1 cellular context compared by ENCODE assay signal in the genomic region with DNA sequence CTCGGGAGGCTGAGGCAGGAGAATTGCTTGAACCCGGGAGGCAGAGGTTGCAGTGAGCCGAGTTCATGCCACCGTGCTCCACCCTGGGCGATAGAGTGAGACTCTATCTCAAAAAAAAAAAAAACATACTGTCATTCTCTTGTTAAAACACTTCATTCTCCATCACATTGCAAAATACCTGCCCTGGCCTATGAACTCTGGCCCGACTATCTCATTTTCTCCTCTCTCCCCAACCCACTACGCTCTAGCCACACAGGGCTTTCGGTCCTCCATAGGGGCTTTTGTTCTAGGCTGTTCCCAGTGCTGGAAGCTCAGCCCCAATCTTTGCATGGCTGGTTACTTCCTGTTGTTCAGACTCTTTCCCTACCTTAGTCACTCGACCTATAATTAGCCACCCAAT.
A peak's percentile ranks its signal among the peaks of the same experiment; 100 is the strongest.
TF ChIP-seq lines count a peak whose summit lies in the region.

No MANE protein-coding gene starts in this region.

TF ChIP-seq in HepG2, 621 proteins besides CTCF, POLR2A, EP300 and RAD21 (continued from another document and continues in another):
- TF ChIP-seq MIXL1 (CRISPR knock-in tag; IDR thresholded peaks at IDR 0.05) (no peak), POGZ (CRISPR knock-in tag; IDR thresholded peaks at IDR 0.05) (0 out of 2 replicates have a peak, but pooled peaks have one; percentile 41), ZBTB44 (CRISPR knock-in tag; IDR thresholded peaks at IDR 0.05) (no peak), NFIB (CRISPR knock-in tag; IDR thresholded peaks at IDR 0.05; ENCODE audit: borderline replicate concordance) (no peak), HOMEZ (CRISPR knock-in tag; IDR thresholded peaks at IDR 0.05; ENCODE audit: low read depth) (0 out of 2 replicates have a peak, but pooled peaks have one; percentile 19), ZSCAN20 (CRISPR knock-in tag; IDR thresholded peaks at IDR 0.05; ENCODE audit: borderline replicate concordance) (no peak), ZNF296 (CRISPR knock-in tag; conservative IDR thresholded peaks at IDR 0.05) (no peak), ZNF7 (CRISPR knock-in tag; IDR thresholded peaks at IDR 0.05) (no peak), ZNF121 (CRISPR knock-in tag; IDR thresholded peaks at IDR 0.05) (no peak), ZNF556 (CRISPR knock-in tag; IDR thresholded peaks at IDR 0.05; ENCODE audit: borderline replicate concordance) (no peak), ZNF543 (CRISPR knock-in tag; IDR thresholded peaks at IDR 0.05) (no peak), ZKSCAN1 (IDR thresholded peaks at IDR 0.05; ENCODE audit: low read length) (no peak), U2AF2 (IDR thresholded peaks at IDR 0.05; ENCODE audit: low read depth, low read length) (no peak), ZKSCAN8 (CRISPR knock-in tag; IDR thresholded peaks at IDR 0.05; ENCODE audit: borderline replicate concordance) (no peak), GRHL1 (CRISPR knock-in tag; conservative IDR thresholded peaks at IDR 0.05) (no peak), SNAI1 (CRISPR knock-in tag; IDR thresholded peaks at IDR 0.05; ENCODE audit: borderline replicate concordance) (no peak), ATF7 (IDR thresholded peaks at IDR 0.05) (no peak), ATF7 (CRISPR knock-in tag; IDR thresholded peaks at IDR 0.05) (no peak), ISL2 (CRISPR knock-in tag; IDR thresholded peaks at IDR 0.05) (no peak), NPAS2 (CRISPR knock-in tag; IDR thresholded peaks at IDR 0.05; ENCODE audit: borderline replicate concordance) (no peak), ZNF562 (CRISPR knock-in tag; IDR thresholded peaks at IDR 0.05; ENCODE audit: borderline replicate concordance) (no peak), NAIF1 (CRISPR knock-in tag; IDR thresholded peaks at IDR 0.05; ENCODE audit: borderline replicate concordance) (no peak), ZNF776 (CRISPR knock-in tag; IDR thresholded peaks at IDR 0.05) (no peak), ONECUT2 (CRISPR knock-in tag; IDR thresholded peaks at IDR 0.05) (no peak), HOXA7 (CRISPR knock-in tag; IDR thresholded peaks at IDR 0.05) (no peak), HNRNPLL (IDR thresholded peaks at IDR 0.05; ENCODE audit: low read depth, low read length, poor library complexity, severe bottlenecking) (no peak), TCF7 (IDR thresholded peaks at IDR 0.05; ENCODE audit: low read depth) (no peak), ZNF674 (CRISPR knock-in tag; IDR thresholded peaks at IDR 0.05; ENCODE audit: low read depth) (no peak), ZNF256 (CRISPR knock-in tag; conservative IDR thresholded peaks at IDR 0.05) (no peak), NFYC (CRISPR knock-in tag; IDR thresholded peaks at IDR 0.05) (no peak), ZNF232 (CRISPR knock-in tag; IDR thresholded peaks at IDR 0.05; ENCODE audit: borderline replicate concordance) (no peak), HOXA9 (CRISPR knock-in tag; IDR thresholded peaks at IDR 0.05; ENCODE audit: borderline replicate concordance) (no peak), ZNF33B (CRISPR knock-in tag; IDR thresholded peaks at IDR 0.05) (no peak), MXD3 (CRISPR knock-in tag; IDR thresholded peaks at IDR 0.05) (no peak), ZFP82 (CRISPR knock-in tag; IDR thresholded peaks at IDR 0.05; ENCODE audit: borderline replicate concordance) (no peak), ZKSCAN5 (CRISPR knock-in tag; IDR thresholded peaks at IDR 0.05) (no peak), HNF4G (IDR thresholded peaks at IDR 0.05; ENCODE audit: borderline replicate concordance, low read depth, low read length) (peak; percentile 66), HNF4G (CRISPR knock-in tag; IDR thresholded peaks at IDR 0.05; ENCODE audit: borderline replicate concordance, low read depth) (no peak), PHB2 (IDR thresholded peaks at IDR 0.05; ENCODE audit: partially characterized antibody) (no peak), ZMYM2 (CRISPR knock-in tag; IDR thresholded peaks at IDR 0.05) (no peak), SAP130 (CRISPR knock-in tag; IDR thresholded peaks at IDR 0.05; ENCODE audit: low read depth) (peak; percentile 32; the same call in 1 of the 2 replicates), KLF12 (CRISPR knock-in tag; IDR thresholded peaks at IDR 0.05; ENCODE audit: borderline replicate concordance) (no peak), TAF15 (IDR thresholded peaks at IDR 0.05; ENCODE audit: low read depth, low read length, poor library complexity, severe bottlenecking) (no peak), NR2F1 (CRISPR knock-in tag; IDR thresholded peaks at IDR 0.05) (peak in 1 of 2 experiments; percentile 27; a peak in 1 of 4 replicates), ZNF468 (CRISPR knock-in tag; IDR thresholded peaks at IDR 0.05) (no peak)
- TF ChIP-seq, protein P1, sequence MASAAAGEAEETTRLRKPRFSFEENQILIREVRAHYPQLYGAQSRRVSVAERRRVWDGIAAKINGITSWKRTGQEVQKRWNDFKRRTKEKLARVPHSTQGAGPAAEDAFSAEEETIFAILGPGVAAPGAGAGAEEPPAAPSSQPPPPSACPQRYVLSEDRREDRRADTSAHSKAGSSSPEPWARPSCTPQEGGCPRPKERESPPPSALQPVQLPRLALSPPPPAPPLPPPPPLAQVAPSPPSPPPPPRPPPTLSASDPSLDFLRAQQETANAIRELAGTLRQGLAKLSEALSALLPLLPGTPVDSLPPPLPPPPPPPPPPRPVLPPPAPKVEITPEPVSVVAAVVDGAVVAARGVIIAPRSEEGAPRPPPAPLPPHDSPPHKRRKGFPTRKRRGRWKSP (CRISPR knock-in tag; IDR thresholded peaks at IDR 0.05): no peak
- TF ChIP-seq, protein P2, sequence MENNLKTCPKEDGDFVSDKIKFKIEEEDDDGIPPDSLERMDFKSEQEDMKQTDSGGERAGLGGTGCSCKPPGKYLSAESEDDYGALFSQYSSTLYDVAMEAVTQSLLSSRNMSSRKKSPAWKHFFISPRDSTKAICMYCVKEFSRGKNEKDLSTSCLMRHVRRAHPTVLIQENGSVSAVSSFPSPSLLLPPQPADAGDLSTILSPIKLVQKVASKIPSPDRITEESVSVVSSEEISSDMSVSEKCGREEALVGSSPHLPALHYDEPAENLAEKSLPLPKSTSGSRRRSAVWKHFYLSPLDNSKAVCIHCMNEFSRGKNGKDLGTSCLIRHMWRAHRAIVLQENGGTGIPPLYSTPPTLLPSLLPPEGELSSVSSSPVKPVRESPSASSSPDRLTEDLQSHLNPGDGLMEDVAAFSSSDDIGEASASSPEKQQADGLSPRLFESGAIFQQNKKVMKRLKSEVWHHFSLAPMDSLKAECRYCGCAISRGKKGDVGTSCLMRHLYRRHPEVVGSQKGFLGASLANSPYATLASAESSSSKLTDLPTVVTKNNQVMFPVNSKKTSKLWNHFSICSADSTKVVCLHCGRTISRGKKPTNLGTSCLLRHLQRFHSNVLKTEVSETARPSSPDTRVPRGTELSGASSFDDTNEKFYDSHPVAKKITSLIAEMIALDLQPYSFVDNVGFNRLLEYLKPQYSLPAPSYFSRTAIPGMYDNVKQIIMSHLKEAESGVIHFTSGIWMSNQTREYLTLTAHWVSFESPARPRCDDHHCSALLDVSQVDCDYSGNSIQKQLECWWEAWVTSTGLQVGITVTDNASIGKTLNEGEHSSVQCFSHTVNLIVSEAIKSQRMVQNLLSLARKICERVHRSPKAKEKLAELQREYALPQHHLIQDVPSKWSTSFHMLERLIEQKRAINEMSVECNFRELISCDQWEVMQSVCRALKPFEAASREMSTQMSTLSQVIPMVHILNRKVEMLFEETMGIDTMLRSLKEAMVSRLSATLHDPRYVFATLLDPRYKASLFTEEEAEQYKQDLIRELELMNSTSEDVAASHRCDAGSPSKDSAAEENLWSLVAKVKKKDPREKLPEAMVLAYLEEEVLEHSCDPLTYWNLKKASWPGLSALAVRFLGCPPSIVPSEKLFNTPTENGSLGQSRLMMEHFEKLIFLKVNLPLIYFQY (CRISPR knock-in tag; IDR thresholded peaks at IDR 0.05; ENCODE audit: borderline replicate concordance): no peak
- TF ChIP-seq, protein P3, sequence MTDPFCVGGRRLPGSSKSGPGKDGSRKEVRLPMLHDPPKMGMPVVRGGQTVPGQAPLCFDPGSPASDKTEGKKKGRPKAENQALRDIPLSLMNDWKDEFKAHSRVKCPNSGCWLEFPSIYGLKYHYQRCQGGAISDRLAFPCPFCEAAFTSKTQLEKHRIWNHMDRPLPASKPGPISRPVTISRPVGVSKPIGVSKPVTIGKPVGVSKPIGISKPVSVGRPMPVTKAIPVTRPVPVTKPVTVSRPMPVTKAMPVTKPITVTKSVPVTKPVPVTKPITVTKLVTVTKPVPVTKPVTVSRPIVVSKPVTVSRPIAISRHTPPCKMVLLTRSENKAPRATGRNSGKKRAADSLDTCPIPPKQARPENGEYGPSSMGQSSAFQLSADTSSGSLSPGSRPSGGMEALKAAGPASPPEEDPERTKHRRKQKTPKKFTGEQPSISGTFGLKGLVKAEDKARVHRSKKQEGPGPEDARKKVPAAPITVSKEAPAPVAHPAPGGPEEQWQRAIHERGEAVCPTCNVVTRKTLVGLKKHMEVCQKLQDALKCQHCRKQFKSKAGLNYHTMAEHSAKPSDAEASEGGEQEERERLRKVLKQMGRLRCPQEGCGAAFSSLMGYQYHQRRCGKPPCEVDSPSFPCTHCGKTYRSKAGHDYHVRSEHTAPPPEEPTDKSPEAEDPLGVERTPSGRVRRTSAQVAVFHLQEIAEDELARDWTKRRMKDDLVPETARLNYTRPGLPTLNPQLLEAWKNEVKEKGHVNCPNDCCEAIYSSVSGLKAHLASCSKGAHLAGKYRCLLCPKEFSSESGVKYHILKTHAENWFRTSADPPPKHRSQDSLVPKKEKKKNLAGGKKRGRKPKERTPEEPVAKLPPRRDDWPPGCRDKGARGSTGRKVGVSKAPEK (CRISPR knock-in tag; IDR thresholded peaks at IDR 0.05; ENCODE audit: borderline replicate concordance): no peak
- TF ChIP-seq, protein P4, sequence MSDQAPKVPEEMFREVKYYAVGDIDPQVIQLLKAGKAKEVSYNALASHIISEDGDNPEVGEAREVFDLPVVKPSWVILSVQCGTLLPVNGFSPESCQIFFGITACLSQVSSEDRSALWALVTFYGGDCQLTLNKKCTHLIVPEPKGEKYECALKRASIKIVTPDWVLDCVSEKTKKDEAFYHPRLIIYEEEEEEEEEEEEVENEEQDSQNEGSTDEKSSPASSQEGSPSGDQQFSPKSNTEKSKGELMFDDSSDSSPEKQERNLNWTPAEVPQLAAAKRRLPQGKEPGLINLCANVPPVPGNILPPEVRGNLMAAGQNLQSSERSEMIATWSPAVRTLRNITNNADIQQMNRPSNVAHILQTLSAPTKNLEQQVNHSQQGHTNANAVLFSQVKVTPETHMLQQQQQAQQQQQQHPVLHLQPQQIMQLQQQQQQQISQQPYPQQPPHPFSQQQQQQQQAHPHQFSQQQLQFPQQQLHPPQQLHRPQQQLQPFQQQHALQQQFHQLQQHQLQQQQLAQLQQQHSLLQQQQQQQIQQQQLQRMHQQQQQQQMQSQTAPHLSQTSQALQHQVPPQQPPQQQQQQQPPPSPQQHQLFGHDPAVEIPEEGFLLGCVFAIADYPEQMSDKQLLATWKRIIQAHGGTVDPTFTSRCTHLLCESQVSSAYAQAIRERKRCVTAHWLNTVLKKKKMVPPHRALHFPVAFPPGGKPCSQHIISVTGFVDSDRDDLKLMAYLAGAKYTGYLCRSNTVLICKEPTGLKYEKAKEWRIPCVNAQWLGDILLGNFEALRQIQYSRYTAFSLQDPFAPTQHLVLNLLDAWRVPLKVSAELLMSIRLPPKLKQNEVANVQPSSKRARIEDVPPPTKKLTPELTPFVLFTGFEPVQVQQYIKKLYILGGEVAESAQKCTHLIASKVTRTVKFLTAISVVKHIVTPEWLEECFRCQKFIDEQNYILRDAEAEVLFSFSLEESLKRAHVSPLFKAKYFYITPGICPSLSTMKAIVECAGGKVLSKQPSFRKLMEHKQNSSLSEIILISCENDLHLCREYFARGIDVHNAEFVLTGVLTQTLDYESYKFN (CRISPR knock-in tag; conservative IDR thresholded peaks at IDR 0.05): peak; percentile 41; the same call in 1 of the 2 replicates
